Comparison of ENCODE assay signal across 35 cellular contexts in the genomic region with DNA sequence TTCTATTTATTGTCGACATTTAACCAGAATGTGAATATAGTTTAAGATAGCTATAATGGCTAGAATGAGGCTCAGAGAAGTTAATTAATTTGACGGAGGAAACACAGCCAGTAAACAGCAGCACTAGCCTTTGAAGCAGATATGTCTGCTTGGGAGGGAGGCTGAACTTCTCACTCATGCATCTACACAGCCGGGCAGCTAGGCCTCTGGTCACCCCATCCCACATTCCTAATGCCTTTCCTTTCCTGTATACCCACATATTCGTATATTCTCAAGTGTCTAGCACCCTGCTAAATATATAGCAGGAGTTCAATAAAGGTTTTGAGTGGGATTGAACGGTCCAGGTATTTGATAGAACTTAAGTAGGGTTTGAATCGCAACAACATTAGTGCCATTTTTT.
"Had no signal": no experiment of that assay in that cellular context is flagged by ENCODE, and none has a peak within 500 bp of the region (broad histone marks: within the 10 kb centered on the region; RNA-seq: fewer than 3 reads in every experiment).

No MANE protein-coding gene starts in this region.

- H3K27me3 ChIP-seq: MG63 had no signal

- H3K9me3 ChIP-seq: MG63 had no signal

- H3K36me3 ChIP-seq: MG63 had no signal

- DNase-seq: Karpas-422, Kasumi-1, MG63, MM.1S, MV-4-11, NCI-H1048, NCI-H1092, NCI-H1092 treated with DMSO at 0.1 percent for 48 hours, NCI-H1105, NCI-H1105 treated with DMSO at 0.1 percent for 48 hours, NCI-H1417, NCI-H1417 treated with DMSO at 0.1 percent for 48 hours, NCI-H1436, NCI-H1436 treated with DMSO at 0.1 percent for 48 hours, NCI-H146, NCI-H1694, NCI-H1694 treated with DMSO at 0.1 percent for 48 hours, NCI-H187, NCI-H187 treated with DMSO at 0.1 percent for 48 hours, NCI-H1930, NCI-H2029, NCI-H2029 treated with DMSO at 0.1 percent for 48 hours, NCI-H2081, NCI-H2081 treated with DMSO at 0.1 percent for 48 hours, NCI-H2107, NCI-H2171, NCI-H2171 treated with DMSO at 0.1 percent for 48 hours, NCI-H2227 treated with DMSO at 0.1 percent for 48 hours, NCI-H226, NCI-H345, NCI-H446, NCI-H446 treated with DMSO at 0.1 percent for 48 hours, NCI-H510A, NCI-H510A treated with DMSO at 0.1 percent for 48 hours had no signal

- H3K4me3 ChIP-seq: MG63 had no signal

- H3K4me2 ChIP-seq: KMS-11 had no signal

- H3K27ac ChIP-seq: KMS-11 had no signal
